ENCODE assay signal across 8 cellular contexts in genomic region chr12:54009171-54010052, GRCh38. TPM values are rescaled to one million over a fixed set of nuclear protein-coding genes. Genes with fewer than 3 reads are reported as not detected.
DNase-seq lines count a peak whose midpoint lies in the region; FAIRE-seq and TF ChIP-seq lines count a peak whose summit lies in the region.

No MANE protein-coding gene starts in this region.

- H3K36me3 ChIP-seq in BE2C (no peaks in the 10 kb centered on the region), astrocyte (ENCODE audit: insufficient read depth, low read length) (no peaks in the 10 kb centered on the region), neural progenitor cell (no peaks in the 10 kb centered on the region)

- H3K27me3 ChIP-seq in BE2C: no peaks in the 10 kb centered on the region
- peaks cover 91% of the 10 kb centered on the region for H3K27me3 ChIP-seq in astrocyte (ENCODE audit: insufficient read depth, low read length)
- H3K27me3 ChIP-seq in neural progenitor cell: peaks cover 100% of the 10 kb centered on the region

- no peak overlapping the region for H3K4me3 Mint-ChIP-seq in astrocyte (ENCODE audit: unreplicated experiment)
- no peak overlapping the region for H3K4me3 Mint-ChIP-seq in neural progenitor cell

- H3K9me3 ChIP-seq in BE2C: no peaks in the 10 kb centered on the region
- H3K9me3 ChIP-seq in astrocyte (ENCODE audit: insufficient read depth, low read depth, low read length): no peaks in the 10 kb centered on the region
- H3K9me3 ChIP-seq in neural progenitor cell (ENCODE audit: low read depth): no peaks in the 10 kb centered on the region

- H3K4me2 ChIP-seq in astrocyte (ENCODE audit: low read length) (peak overlapping the region; percentile 39), neural progenitor cell (peak overlapping the region; percentile 58)

- H3K4me3 ChIP-seq in BE2C (ENCODE audit: low read depth, low read length) (peak overlapping the region; percentile 96), astrocyte (ENCODE audit: insufficient read depth, low read depth, low read length) (no peak overlapping the region), neural progenitor cell (no peak overlapping the region)

- no peak overlapping the region for H3K9ac ChIP-seq in astrocyte (ENCODE audit: low read length)
- no peak overlapping the region for H3K9ac ChIP-seq in neural progenitor cell

- no peaks in the 10 kb centered on the region for H3K79me2 ChIP-seq in astrocyte (ENCODE audit: insufficient read depth, low read length)
- no peaks in the 10 kb centered on the region for H3K79me2 ChIP-seq in neural progenitor cell (ENCODE audit: low read depth)

- H3K9me3 Mint-ChIP-seq in astrocyte (ENCODE audit: unreplicated experiment) (peaks cover 9% of the 10 kb centered on the region), neural progenitor cell (peaks cover 5% of the 10 kb centered on the region)

- TF ChIP-seq CTCF in BE2C (IDR thresholded peaks at IDR 0.05; ENCODE audit: low read depth, low read length) (no peak), astrocyte (IDR thresholded peaks at IDR 0.05; ENCODE audit: insufficient read depth, low read depth, low read length) (no peak), neural progenitor cell (IDR thresholded peaks at IDR 0.05) (no peak)

- no peak for DNase-seq in BE2C
- peak; percentile 43 for DNase-seq in M059J (ENCODE audit: low read depth)
- DNase-seq in astrocyte (ENCODE audit: low read depth): no peak
- DNase-seq in neural progenitor cell (ENCODE audit: low spot score): no peak
- DNase-seq in T-helper 9 cell: no peak
- no peak for DNase-seq in mesenteric fat pad (ENCODE audit: low spot score)
- DNase-seq in occipital lobe (lab: John Stamatoyannopoulos, UW): no peak
- DNase-seq in T1000 (lab: John Stamatoyannopoulos, UW): no peak

- H3K27me3 Mint-ChIP-seq in astrocyte (ENCODE audit: low read depth, unreplicated experiment) (peaks cover 90% of the 10 kb centered on the region), neural progenitor cell (ENCODE audit: insufficient read depth, low read depth) (peaks cover 92% of the 10 kb centered on the region)

- H3K36me3 Mint-ChIP-seq in astrocyte (ENCODE audit: low read depth, unreplicated experiment) (no peaks in the 10 kb centered on the region), neural progenitor cell (no peaks in the 10 kb centered on the region)

- peaks cover 3% of the 10 kb centered on the region for H3F3A ChIP-seq in neural progenitor cell (ENCODE audit: low read depth)

- H3K27ac Mint-ChIP-seq in astrocyte (ENCODE audit: unreplicated experiment): no peak overlapping the region
- no peak overlapping the region for H3K27ac Mint-ChIP-seq in neural progenitor cell

- H3K27ac ChIP-seq in astrocyte (ENCODE audit: low read depth, low read length): no peak overlapping the region
- H3K27ac ChIP-seq in neural progenitor cell: no peak overlapping the region

- H2AFZ ChIP-seq in astrocyte (ENCODE audit: low read depth, low read length) (no peak overlapping the region), neural progenitor cell (replicated peaks) (no peak overlapping the region)

- H3K4me1 ChIP-seq in BE2C: peaks cover 18% of the 10 kb centered on the region
- H3K4me1 ChIP-seq in astrocyte (ENCODE audit: insufficient read depth, low read length): peaks cover 5% of the 10 kb centered on the region
- H3K4me1 ChIP-seq in neural progenitor cell: no peaks in the 10 kb centered on the region

- FAIRE-seq in astrocyte (lab: Jason Lieb, UNC): no peak

- H3K4me1 Mint-ChIP-seq in astrocyte (ENCODE audit: low read depth, unreplicated experiment): no peaks in the 10 kb centered on the region
- peaks cover 4% of the 10 kb centered on the region for H3K4me1 Mint-ChIP-seq in neural progenitor cell

- H4K20me1 ChIP-seq in astrocyte (ENCODE audit: insufficient read depth, low read length): no peaks in the 10 kb centered on the region
- peaks cover 77% of the 10 kb centered on the region for H4K20me1 ChIP-seq in neural progenitor cell (ENCODE audit: low read depth)

RNA-seq across cellular contexts. Expression of gene HOXC8, which starts 0.6 kb away (rescaled TPM):
- polyA plus RNA-seq in BE2C (2012; ENCODE audit: insufficient read depth, insufficient read length, low read depth): 24.8 TPM
- total RNA-seq in M059J (2014; rRNA removed; shearing (Covaris generic)): 0.84 and 1.2 TPM in 2 replicates
- total RNA-seq in astrocyte (not detected in 2 replicates), neural progenitor cell (ENCODE audit: low replicate concordance) (not detected in 2 replicates), mesenteric fat pad (0.35 TPM), occipital lobe (not detected)

RNA-seq across cellular contexts. Expression of gene HOXC9, which starts 9.5 kb away (rescaled TPM):
- 33.9 TPM for polyA plus RNA-seq in BE2C (2012; ENCODE audit: insufficient read depth, insufficient read length, low read depth)
- 4.9 and 5.7 TPM in 2 replicates for total RNA-seq in M059J (2014; rRNA removed; shearing (Covaris generic))
- total RNA-seq in astrocyte (not detected in 2 replicates), neural progenitor cell (ENCODE audit: low replicate concordance) (not detected in 2 replicates), mesenteric fat pad (0.42 TPM), occipital lobe (not detected)

RNA-seq across cellular contexts. Expression of gene HOXC6, which starts 18.8 kb away (rescaled TPM):
- 45.2 TPM for polyA plus RNA-seq in BE2C (2012; ENCODE audit: insufficient read depth, insufficient read length, low read depth)
- 2.5 and 5.2 TPM in 2 replicates for total RNA-seq in M059J (2014; rRNA removed; shearing (Covaris generic))
- total RNA-seq in astrocyte (not detected in 2 replicates), neural progenitor cell (ENCODE audit: low replicate concordance) (not detected in 2 replicates), mesenteric fat pad (0.74 TPM), occipital lobe (not detected)

RNA-seq across cellular contexts. Expression of gene HOXC5, which starts 23.4 kb away (rescaled TPM):
- 8.1 TPM for polyA plus RNA-seq in BE2C (2012; ENCODE audit: insufficient read depth, insufficient read length, low read depth)
- total RNA-seq in M059J (2014; rRNA removed; shearing (Covaris generic)): 0.25 TPM in 1 of 2 replicates, not detected in the other
- not detected in 2 replicates for total RNA-seq in astrocyte
- not detected in 2 replicates for total RNA-seq in neural progenitor cell (ENCODE audit: low replicate concordance)
- 0.55 TPM for total RNA-seq in mesenteric fat pad
- not detected for total RNA-seq in occipital lobe

RNA-seq across cellular contexts. Expression of gene HOXC10, which starts 24.5 kb away (rescaled TPM):
- polyA plus RNA-seq in BE2C (2012; ENCODE audit: insufficient read depth, insufficient read length, low read depth): 49.3 TPM
- 15.0 and 15.3 TPM in 2 replicates for total RNA-seq in M059J (2014; rRNA removed; shearing (Covaris generic))
- not detected in 2 replicates for total RNA-seq in astrocyte
- total RNA-seq in neural progenitor cell (ENCODE audit: low replicate concordance): not detected in 2 replicates
- total RNA-seq in mesenteric fat pad: 0.16 TPM
- not detected for total RNA-seq in occipital lobe
